ENCODE assay signal across 17 cellular contexts in the genomic region with DNA sequence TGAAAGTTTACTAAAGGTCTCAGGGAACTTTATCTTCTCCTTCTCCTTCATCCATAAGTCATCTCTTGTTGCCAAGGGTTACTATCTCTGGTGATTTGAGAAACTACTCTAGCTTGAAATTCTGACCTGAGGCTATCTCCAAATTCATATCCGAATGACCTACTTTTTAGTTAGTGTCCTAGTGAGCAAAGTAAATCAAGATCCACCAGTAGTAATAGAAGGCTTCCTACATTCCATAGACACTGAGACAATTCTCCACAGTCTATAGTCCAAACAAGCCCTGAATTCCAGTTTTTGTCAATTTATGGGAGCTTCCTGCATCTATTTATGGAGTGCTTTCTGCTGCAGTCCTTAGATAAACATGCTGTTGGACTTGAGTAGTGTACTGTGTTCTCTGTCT. TPM values are rescaled to one million over a fixed set of nuclear protein-coding genes. Genes with fewer than 3 reads are reported as not detected.
A peak's percentile ranks its signal among the peaks of the same experiment; 100 is the strongest.
DNase-seq lines count a peak whose midpoint lies in the region; ATAC-seq and TF ChIP-seq lines count a peak whose summit lies in the region.
"Had no signal": no experiment of that assay in that cellular context is flagged by ENCODE, and none has a peak within 500 bp of the region (broad histone marks: within the 10 kb centered on the region; RNA-seq: fewer than 3 reads in every experiment).

No MANE protein-coding gene starts in this region.

- H3K9me3 ChIP-seq in mesenchymal stem cell (ENCODE audit: control insufficient read depth, low read length) (peaks cover 4% of the 10 kb centered on the region), sigmoid colon (no peaks in the 10 kb centered on the region)
- H3K9me3 ChIP-seq: ascending aorta, esophagus muscularis mucosa, SJCRH30, suprapubic skin had no signal

- H2AFZ ChIP-seq in mesenchymal stem cell (ENCODE audit: low read depth, low read length), result no peak overlapping the region

- TF ChIP-seq CTCF in sigmoid colon (IDR thresholded peaks at IDR 0.05), result no peak

- in situ Hi-C loops in G401 (cut with HindIII; ENCODE audit: low sequenced_read_pairs), result no loop called here

- H3K79me1 ChIP-seq in mesenchymal stem cell (replicated peaks; ENCODE audit: low read length, poor library complexity, severe bottlenecking), result no peaks in the 10 kb centered on the region

- no peak for TF ChIP-seq EP300 in sigmoid colon (IDR thresholded peaks at IDR 0.05)

- no peak for TF ChIP-seq POLR2A in sigmoid colon (IDR thresholded peaks at IDR 0.05)

- no peak overlapping the region for H3K27ac ChIP-seq in mesenchymal stem cell (ENCODE audit: low read length, poor library complexity, severe bottlenecking)
- no peak overlapping the region for H3K27ac ChIP-seq in sigmoid colon
- H3K27ac ChIP-seq: ascending aorta, esophagus muscularis mucosa, heart left ventricle, KMS-11, SJCRH30, suprapubic skin had no signal

- H2AK5ac ChIP-seq in mesenchymal stem cell (ENCODE audit: low read length, severe bottlenecking), result no peak overlapping the region

- POLR2A ChIA-PET in activated CD4-positive, alpha-beta T cell treated with anti-CD3 and anti-CD28 coated beads for 36 hours (lab: Charles Lee), result no interaction called here

- H3K14ac ChIP-seq in mesenchymal stem cell (ENCODE audit: low read length in 2 of 2), result no peak overlapping the region

- H3K4me1 ChIP-seq in mesenchymal stem cell (ENCODE audit: control insufficient read depth, insufficient read depth, low read depth, low read length) (no peaks in the 10 kb centered on the region), sigmoid colon (no peaks in the 10 kb centered on the region)
- H3K4me1 ChIP-seq: ascending aorta, esophagus muscularis mucosa, SJCRH30, suprapubic skin had no signal

- H2BK5ac ChIP-seq in mesenchymal stem cell (ENCODE audit: low read depth, low read length, poor library complexity, severe bottlenecking), result no peak overlapping the region

- peak overlapping the region; percentile 89 for H3K4me3 Mint-ChIP-seq in activated CD4-positive, alpha-beta T cell treated with anti-CD3 and anti-CD28 coated beads for 36 hours
- H3K4me3 Mint-ChIP-seq: dendritic cell treated with granulocyte-macrophage colony-stimulating factor and Interleukin-4, amounts not matched to agents 40 ng/mL and 50 ng/mL, for 4 days had no signal

- no peak overlapping the region for H3K9ac ChIP-seq in mesenchymal stem cell (ENCODE audit: low read length)
- H3K9ac ChIP-seq: KMS-11 had no signal

- peaks cover 5% of the 10 kb centered on the region for H3K9me3 Mint-ChIP-seq in activated CD4-positive, alpha-beta T cell treated with anti-CD3 and anti-CD28 coated beads for 36 hours (ENCODE audit: low read depth)
- H3K9me3 Mint-ChIP-seq in activated naive CD4-positive, alpha-beta T cell treated with anti-CD3 and anti-CD28 coated beads, Interleukin-2, amount 50 U/mL, for 72 hours, result peaks cover 0 to 4% of the 10 kb centered on the region in 2 donors

- H3K4me1 Mint-ChIP-seq in activated CD4-positive, alpha-beta T cell treated with anti-CD3 and anti-CD28 coated beads for 36 hours, result peaks cover 79% of the 10 kb centered on the region

- no peaks in the 10 kb centered on the region for H3K27me3 Mint-ChIP-seq in activated CD4-positive, alpha-beta T cell treated with anti-CD3 and anti-CD28 coated beads for 36 hours
- H3K27me3 Mint-ChIP-seq: dendritic cell treated with granulocyte-macrophage colony-stimulating factor and Interleukin-4, amounts not matched to agents 40 ng/mL and 50 ng/mL, for 4 days had no signal

- no peak for ATAC-seq in activated CD4-positive, alpha-beta T cell treated with anti-CD3 and anti-CD28 coated beads for 36 hours
- no peak for ATAC-seq in activated naive CD4-positive, alpha-beta T cell treated with anti-CD3 and anti-CD28 coated beads, Interleukin-2, amount 50 U/mL, for 72 hours
- no peak for ATAC-seq in HG02610 (IDR thresholded peaks at IDR 0.05; ENCODE audit: unreplicated experiment)
- ATAC-seq: heart left ventricle had no signal

- no peak overlapping the region for H3K4me2 ChIP-seq in mesenchymal stem cell (ENCODE audit: low read length, poor library complexity, severe bottlenecking)
- H3K4me2 ChIP-seq: KMS-11 had no signal

- no peak overlapping the region for H3K4me3 ChIP-seq in mesenchymal stem cell (ENCODE audit: insufficient read depth in 1 of 2, low read depth in 1 of 2, low read length in 2 of 2)
- no peak overlapping the region for H3K4me3 ChIP-seq in sigmoid colon
- H3K4me3 ChIP-seq: ascending aorta, esophagus muscularis mucosa, SJCRH30, suprapubic skin had no signal

- peaks cover 93% of the 10 kb centered on the region for H3K36me3 Mint-ChIP-seq in activated CD4-positive, alpha-beta T cell treated with anti-CD3 and anti-CD28 coated beads for 36 hours (ENCODE audit: low read depth)
- peaks cover 88 to 92% of the 10 kb centered on the region in 2 donors for H3K36me3 Mint-ChIP-seq in activated naive CD4-positive, alpha-beta T cell treated with anti-CD3 and anti-CD28 coated beads, Interleukin-2, amount 50 U/mL, for 72 hours

- peak overlapping the region; percentile 95 for H3K27ac Mint-ChIP-seq in activated CD4-positive, alpha-beta T cell treated with anti-CD3 and anti-CD28 coated beads for 36 hours
- peak overlapping the region; percentile 93 to 94 for H3K27ac Mint-ChIP-seq in activated naive CD4-positive, alpha-beta T cell treated with anti-CD3 and anti-CD28 coated beads, Interleukin-2, amount 50 U/mL, for 72 hours

- H2BK15ac ChIP-seq in mesenchymal stem cell (ENCODE audit: low read depth, poor library complexity, severe bottlenecking), result no peak overlapping the region

- H2BK120ac ChIP-seq in mesenchymal stem cell (ENCODE audit: low read depth, low read length), result no peak overlapping the region

- no peak overlapping the region for H4K8ac ChIP-seq in mesenchymal stem cell (ENCODE audit: low read length)

- no peak overlapping the region for H4K91ac ChIP-seq in mesenchymal stem cell (ENCODE audit: low read length)

- H3K27me3 ChIP-seq in mesenchymal stem cell (ENCODE audit: control insufficient read depth in 1 of 2, insufficient read depth in 1 of 2, low read length in 2 of 2), result no peaks in the 10 kb centered on the region
- H3K27me3 ChIP-seq in sigmoid colon, result no peaks in the 10 kb centered on the region
- H3K27me3 ChIP-seq: ascending aorta, esophagus muscularis mucosa, heart left ventricle, suprapubic skin had no signal

- CTCF ChIA-PET in activated CD4-positive, alpha-beta T cell treated with anti-CD3 and anti-CD28 coated beads for 36 hours (lab: Charles Lee), result interaction anchor here (0.7 to 8.6 kb wide), 7 partner anchors 10 to 83 kb away, joined by 3 to 58 read pairs (median 13); no protein-coding TSS in a partner anchor

- no peak overlapping the region for H2BK12ac ChIP-seq in mesenchymal stem cell (ENCODE audit: low read length in 2 of 2)

- intact Hi-C loops in activated CD4-positive, alpha-beta T cell treated with anti-CD3 and anti-CD28 coated beads for 36 hours (cut with DNase I, micrococcal nuclease), result loop anchor here in 1 of 2 experiments (5.0 kb wide), 1 partner anchor 244 kb away; a partner anchor contains a TSS
- intact Hi-C loops in sigmoid colon (cut with DNase I), result no loop called here

- H3K4ac ChIP-seq in mesenchymal stem cell (ENCODE audit: low read depth in 1 of 2, low read length in 2 of 2), result no peak overlapping the region

- DNase-seq in activated CD4-positive, alpha-beta T cell treated with anti-CD3 and anti-CD28 coated beads for 36 hours, result no peak
- DNase-seq in activated CD4-positive, alpha-beta T cell treated with anti-CD3 and anti-CD28 coated beads for 1 hour, result no peak
- peak; percentile 1 for DNase-seq in G401 (ENCODE audit: low spot score)
- DNase-seq in activated naive CD4-positive, alpha-beta T cell treated with anti-CD3 and anti-CD28 coated beads, Interleukin-2, amount 50 U/mL, for 72 hours (ENCODE audit: low spot score in 2 of 2), result no peak
- peak; percentile 64 for DNase-seq in mesenchymal stem cell
- DNase-seq in stimulated activated naive CD4-positive, alpha-beta T cell treated with Interleukin-2 at 50 U/mL for 16 hours (lab: John Stamatoyannopoulos, UW), result no peak
- DNase-seq in sigmoid colon, result no peak
- DNase-seq: COR-L47, heart left ventricle, NCI-H345, SJCRH30 had no signal

- WGBS in mesenchymal stem cell, result 55% methylated on average over 1 of the region's 1 CpG
- WGBS in sigmoid colon, 2 donors, result 88% methylated on average over 1 of the region's 1 CpG

- H3K18ac ChIP-seq in mesenchymal stem cell (ENCODE audit: low read depth in 1 of 2, low read length in 2 of 2), result no peak overlapping the region

- no peak overlapping the region for H3K23ac ChIP-seq in mesenchymal stem cell (ENCODE audit: low read length in 2 of 2)

- no peaks in the 10 kb centered on the region for H3K36me3 ChIP-seq in mesenchymal stem cell (ENCODE audit: control insufficient read depth in 1 of 2, insufficient read depth in 2 of 2, low read depth in 1 of 2, low read length in 2 of 2)
- no peaks in the 10 kb centered on the region for H3K36me3 ChIP-seq in sigmoid colon
- H3K36me3 ChIP-seq: ascending aorta, esophagus muscularis mucosa, SJCRH30, suprapubic skin had no signal

RNA-seq across cellular contexts. Expression of a gene that starts 5.0 kb away (rescaled TPM):
- total RNA-seq in activated CD4-positive, alpha-beta T cell treated with anti-CD3 and anti-CD28 coated beads for 36 hours, result 100 to 1,000 TPM; 236 to 246 TPM
- not detected in 2 replicates for total RNA-seq in G401 (2014; rRNA removed; shearing (Covaris generic))
- 100 to 1,000 TPM; 309 to 314 TPM for total RNA-seq in activated naive CD4-positive, alpha-beta T cell treated with anti-CD3 and anti-CD28 coated beads, Interleukin-2, amount 50 U/mL, for 72 hours
- polyA plus RNA-seq in mesenchymal stem cell (2013, experiment 1 of 2), result 36.0 TPM
- 35.3 TPM for polyA plus RNA-seq in mesenchymal stem cell (2013, experiment 2 of 2)
- 1 to 10 TPM; 2.1 to 4.7 (median 3.9) TPM for total RNA-seq in sigmoid colon
- 10 to 100 TPM in 1 of 3 donors, 1 to 10 TPM in 2; 1.4 to 65.8 (median 1.8) TPM for polyA plus RNA-seq in sigmoid colon

Comparison
In these comparisons a context has a peak if more than half of its experiments do, and no peak if none do; other contexts are left out.
1. DNase-seq: peak in G401 (single experiment) and mesenchymal stem cell (single experiment); none in activated CD4-positive, alpha-beta T cell treated with anti-CD3 and anti-CD28 coated beads for 36 hours (single experiment), activated CD4-positive, alpha-beta T cell treated with anti-CD3 and anti-CD28 coated beads for 1 hour (single experiment), activated naive CD4-positive, alpha-beta T cell treated with anti-CD3 and anti-CD28 coated beads, Interleukin-2, amount 50 U/mL, for 72 hours (0 of 2), stimulated activated naive CD4-positive, alpha-beta T cell treated with Interleukin-2 at 50 U/mL for 16 hours (single experiment) and sigmoid colon (single experiment).
2. RNA of a gene that starts 5.0 kb away (total RNA-seq): 309 to 314 TPM in activated naive CD4-positive, alpha-beta T cell treated with anti-CD3 and anti-CD28 coated beads, Interleukin-2, amount 50 U/mL, for 72 hours and 236 to 246 TPM in activated CD4-positive, alpha-beta T cell treated with anti-CD3 and anti-CD28 coated beads for 36 hours; 2.1 to 4.7 TPM in sigmoid colon and not detected in G401; every median in the first group is over 10 times any median in the second.